8 cellular contexts compared by ENCODE assay signal in the genomic region with DNA sequence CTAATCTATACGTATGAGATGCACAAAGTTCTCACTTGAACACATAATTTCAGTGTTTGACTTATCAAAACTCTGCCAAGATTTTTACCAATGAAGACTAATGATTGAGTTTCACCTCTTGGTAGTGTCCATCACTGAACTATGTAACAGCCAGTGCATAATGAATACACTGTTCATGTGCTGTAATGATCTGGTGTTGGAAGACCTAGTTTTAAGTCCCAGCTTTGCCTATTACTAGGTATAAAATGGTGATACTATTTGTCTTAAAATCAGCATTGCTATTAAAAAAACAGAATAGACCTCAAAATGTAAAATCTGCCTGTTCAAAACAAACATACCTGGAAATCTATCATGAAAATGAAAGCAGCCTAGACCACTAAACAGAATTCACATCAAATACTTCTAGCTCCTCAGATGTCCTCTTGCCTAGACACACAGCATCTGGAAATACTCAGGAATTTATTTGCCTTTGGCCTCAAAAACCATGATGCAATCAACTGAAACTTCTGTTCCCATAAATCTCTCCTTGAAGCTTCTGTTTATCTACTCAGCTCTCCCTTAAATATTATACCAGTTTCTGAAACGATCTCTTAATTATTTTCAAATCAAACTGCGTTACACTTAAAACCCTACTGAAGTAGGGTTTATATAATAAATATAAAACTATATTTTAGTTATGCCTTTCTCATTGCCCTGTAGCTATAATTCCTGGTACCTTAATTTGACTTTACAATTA. TPM values are rescaled to one million over a fixed set of nuclear protein-coding genes. Genes with fewer than 3 reads are reported as not detected.
DNase-seq lines count a peak whose midpoint lies in the region; ATAC-seq and TF ChIP-seq lines count a peak whose summit lies in the region.

No MANE protein-coding gene starts in this region.

- in situ Hi-C loops in mammary epithelial cell (cut with MboI; ENCODE audit: low sequenced_read_pairs in 2 of 2): loop anchor here in 1 of 2 donors (25.0 kb wide), 1 partner anchor 495 kb away; no protein-coding TSS in a partner anchor

- no peak overlapping the region for H3K9ac ChIP-seq in mammary epithelial cell (ENCODE audit: insufficient read depth, low read length)

- CTCF ChIA-PET in mammary epithelial cell (lab: Charles Lee; ENCODE audit: low non-redundant PET): interaction anchor here (0.6 kb wide), 1 partner anchor 26 kb away, joined by 3 read pairs; no protein-coding TSS in a partner anchor

- H3K36me3 ChIP-seq in mammary epithelial cell (ENCODE audit: insufficient read depth, low read length): no peaks in the 10 kb centered on the region

- 82% methylated on average over 3 of the region's 3 CpGs for WGBS in mammary epithelial cell (ENCODE audit: low coverage, missing lambda C conversion rate)

- no peak overlapping the region for H3K4me3 ChIP-seq in AG10803 (ENCODE audit: low read length)
- no peak overlapping the region for H3K4me3 ChIP-seq in mammary epithelial cell (replicated peaks in 1 of 3; ENCODE audit: insufficient read depth in 1 of 3, low read depth in 2 of 3, low read length in 3 of 3)

- H3K4me1 ChIP-seq in mammary epithelial cell (ENCODE audit: insufficient read depth, low read length): no peaks in the 10 kb centered on the region

- no peak overlapping the region for H3K4me2 ChIP-seq in mammary epithelial cell (ENCODE audit: insufficient read depth, low read depth, low read length)

- dilution Hi-C loops in mammary epithelial cell (cut with HindIII; ENCODE audit: low sequenced_read_pairs): no loop called here

- no peak overlapping the region for H3K27ac ChIP-seq in mammary epithelial cell (ENCODE audit: insufficient read depth, low read depth, low read length)

- BruUV-seq in mammary epithelial cell (replicated peaks; lab: Mats Ljungman, UMichigan): TSS peak; percentile 64

- intact Hi-C loops in mammary epithelial cell (cut with micrococcal nuclease): loop anchor here (2.0 kb wide), 1 partner anchor 499 kb away; no protein-coding TSS in a partner anchor

- H4K20me1 ChIP-seq in mammary epithelial cell (ENCODE audit: insufficient read depth, low read length): no peaks in the 10 kb centered on the region

- ATAC-seq in HG02588 (IDR thresholded peaks at IDR 0.05; ENCODE audit: unreplicated experiment): no peak

- peaks cover 6% of the 10 kb centered on the region for H3K79me2 ChIP-seq in mammary epithelial cell (ENCODE audit: insufficient read depth, low read length)

- H3K27me3 ChIP-seq in mammary epithelial cell (ENCODE audit: insufficient read depth, low read length): no peaks in the 10 kb centered on the region

- H2AFZ ChIP-seq in mammary epithelial cell (ENCODE audit: low read depth, low read length): no peak overlapping the region

- peak; percentile 92 for DNase-seq in AG10803 (ENCODE audit: low read depth)
- DNase-seq in MV-4-11 (lab: John Stamatoyannopoulos, UW): peak; percentile 58
- no peak for DNase-seq in mammary epithelial cell
- DNase-seq in myocyte (ENCODE audit: low read depth): peak; percentile 65
- no peak for DNase-seq in NCI-H2196 treated with DMSO at 0.1 percent for 48 hours (lab: John Stamatoyannopoulos, UW; ENCODE audit: unreplicated experiment)
- DNase-seq in central memory CD4-positive, alpha-beta T cell: no peak
- DNase-seq in activated effector memory CD4-positive, alpha-beta T cell treated with anti-CD3 and anti-CD28 coated beads, Interleukin-2, amount 50 U/mL, for 16 hours: no peak

- no peaks in the 10 kb centered on the region for H3K9me3 ChIP-seq in mammary epithelial cell (replicated peaks; ENCODE audit: insufficient read depth, low read length)

- TF ChIP-seq CTCF in AG10803 (conservative IDR thresholded peaks at IDR 0.05; ENCODE audit: low read length) (no peak), mammary epithelial cell (conservative IDR thresholded peaks at IDR 0.05 in 1 of 2, IDR thresholded peaks at IDR 0.05 in 1 of 2; ENCODE audit: extremely low read depth in 1 of 2, insufficient read depth in 1 of 2, low read depth in 1 of 2, low read length in 2 of 2) (no peak)

RNA-seq across cellular contexts. Expression of a gene that starts 38.1 kb away (rescaled TPM):
- total RNA-seq in mammary epithelial cell (10 to 100 TPM; 68.2 to 74.5 TPM), myocyte (71.3 and 71.7 TPM in 2 replicates)
- polyA plus RNA-seq in mammary epithelial cell: 71.3 TPM
- polyA minus RNA-seq in mammary epithelial cell: 75.1 TPM
- polyA plus RNA-seq in myocyte (2012): 38.9 TPM

RNA-seq across cellular contexts. Expression of a gene that starts 38.2 kb away (rescaled TPM):
- total RNA-seq in mammary epithelial cell: 10 to 100 TPM; 12.5 to 19.4 TPM
- polyA plus RNA-seq in mammary epithelial cell: 9.9 TPM
- polyA minus RNA-seq in mammary epithelial cell: 8.0 TPM
- total RNA-seq in myocyte: 17.5 and 34.4 TPM in 2 replicates
- 10.1 TPM for polyA plus RNA-seq in myocyte (2012)

Comparison
In these comparisons a context has a peak if more than half of its experiments do, and no peak if none do; other contexts are left out.
1. DNase-seq: peak in AG10803 (single experiment), MV-4-11 (single experiment) and myocyte (single experiment); none in mammary epithelial cell (single experiment), NCI-H2196 treated with DMSO at 0.1 percent for 48 hours (single experiment), central memory CD4-positive, alpha-beta T cell (single experiment) and activated effector memory CD4-positive, alpha-beta T cell treated with anti-CD3 and anti-CD28 coated beads, Interleukin-2, amount 50 U/mL, for 16 hours (single experiment).